30 cellular contexts compared by ENCODE assay signal in the genomic region with DNA sequence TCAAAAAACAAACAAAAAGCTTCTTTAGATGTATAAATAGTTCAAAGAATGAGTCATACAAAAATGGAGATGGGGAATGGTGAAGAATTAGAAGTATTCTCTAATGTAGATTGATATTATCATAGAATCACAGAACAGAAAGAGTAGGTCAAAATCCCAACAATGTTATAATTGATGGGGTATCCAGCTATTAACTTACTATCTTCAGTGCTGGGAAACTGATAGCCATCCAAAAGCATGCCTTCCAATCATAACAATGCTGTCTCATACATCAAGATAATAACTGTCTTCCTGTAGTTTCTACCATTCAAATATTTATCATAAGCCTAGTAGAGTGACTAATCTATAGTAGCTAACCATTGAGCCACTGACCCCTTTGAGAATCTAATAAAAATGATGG.
"Had no signal": no experiment of that assay in that cellular context is flagged by ENCODE, and none has a peak within 500 bp of the region (broad histone marks: within the 10 kb centered on the region; RNA-seq: fewer than 3 reads in every experiment).

No MANE protein-coding gene starts in this region.

- H3K4me1 ChIP-seq: adrenal gland, ascending aorta, body of pancreas, breast epithelium had no signal

- H3K27ac ChIP-seq: adrenal gland, ascending aorta, body of pancreas, brain microvascular endothelial cell, breast epithelium, cardiac muscle cell had no signal

- ATAC-seq: activated naive CD8-positive, alpha-beta T cell treated with anti-CD3 and anti-CD28 coated beads, Interleukin-2, amount 50 U/mL, for 24 hours; body of pancreas had no signal

- DNase-seq: activated effector memory CD4-positive, alpha-beta T cell treated with anti-CD3 and anti-CD28 coated beads, Interleukin-2, amount 50 U/mL, for 16 hours; activated effector memory CD4-positive, alpha-beta T cell treated with Interleukin-2 at 50 U/mL for 16 hours; activated gamma-delta T cell; activated gamma-delta T cell treated with Interleukin-2 at 50 U/mL for 16 hours; activated naive CD4-positive, alpha-beta T cell; activated naive CD4-positive, alpha-beta T cell treated with anti-CD3 and anti-CD28 coated beads for 36 hours; activated naive CD4-positive, alpha-beta T cell treated with anti-CD3 and anti-CD28 coated beads, Interleukin-2, amount 10 ng/mL, durations not matched to agents 7 days and 5 days; activated naive CD4-positive, alpha-beta T cell treated with anti-CD3 and anti-CD28 coated beads, Interleukin-2, amount 50 U/mL, for 16 hours; activated naive CD4-positive, alpha-beta T cell treated with Interleukin-2 at 50 U/mL for 16 hours; activated naive CD8-positive, alpha-beta T cell treated with anti-CD3 and anti-CD28 coated beads for 36 hours; activated naive CD8-positive, alpha-beta T cell treated with anti-CD3 and anti-CD28 coated beads, Interleukin-2, amount 10 ng/mL, durations not matched to agents 7 days and 5 days; activated naive CD8-positive, alpha-beta T cell treated with anti-CD3 and anti-CD28 coated beads, Interleukin-2, amount 50 U/mL, for 24 hours; activated T-cell treated with anti-CD3 and anti-CD28 coated beads, Interleukin-2, amount 50 U/mL, for 1 hour; activated T-cell treated with anti-CD3 and anti-CD28 coated beads, Interleukin-2, amount 50 U/mL, for 24 hours; activated T-cell treated with anti-CD3 and anti-CD28 coated beads, Interleukin-2, amount 50 U/mL, for 4 hours; activated T-cell treated with anti-CD3 and anti-CD28 coated beads, Interleukin-2, amount 50 U/mL, for 48 hours; activated T-cell treated with anti-CD3 and anti-CD28 coated beads, Interleukin-2, amount 50 U/mL, for 72 hours; adrenal gland; amniotic stem cell; amygdala; anterior cingulate cortex; aorta; body of pancreas; brain microvascular endothelial cell; caudate nucleus; central memory CD4-positive, alpha-beta T cell; cerebellar nuclear complex had no signal

- H3K36me3 ChIP-seq: adrenal gland, ascending aorta, brain microvascular endothelial cell, breast epithelium, cardiac muscle cell had no signal

- H3K4me3 ChIP-seq: adrenal gland, ascending aorta, body of pancreas, breast epithelium, cardiac muscle cell had no signal

- H3K27me3 ChIP-seq: adrenal gland, ascending aorta, brain microvascular endothelial cell, breast epithelium, cardiac muscle cell had no signal

- H3K9me3 ChIP-seq: adrenal gland, ascending aorta, body of pancreas, breast epithelium had no signal
